21 cellular contexts compared by ENCODE assay signal in the genomic region with DNA sequence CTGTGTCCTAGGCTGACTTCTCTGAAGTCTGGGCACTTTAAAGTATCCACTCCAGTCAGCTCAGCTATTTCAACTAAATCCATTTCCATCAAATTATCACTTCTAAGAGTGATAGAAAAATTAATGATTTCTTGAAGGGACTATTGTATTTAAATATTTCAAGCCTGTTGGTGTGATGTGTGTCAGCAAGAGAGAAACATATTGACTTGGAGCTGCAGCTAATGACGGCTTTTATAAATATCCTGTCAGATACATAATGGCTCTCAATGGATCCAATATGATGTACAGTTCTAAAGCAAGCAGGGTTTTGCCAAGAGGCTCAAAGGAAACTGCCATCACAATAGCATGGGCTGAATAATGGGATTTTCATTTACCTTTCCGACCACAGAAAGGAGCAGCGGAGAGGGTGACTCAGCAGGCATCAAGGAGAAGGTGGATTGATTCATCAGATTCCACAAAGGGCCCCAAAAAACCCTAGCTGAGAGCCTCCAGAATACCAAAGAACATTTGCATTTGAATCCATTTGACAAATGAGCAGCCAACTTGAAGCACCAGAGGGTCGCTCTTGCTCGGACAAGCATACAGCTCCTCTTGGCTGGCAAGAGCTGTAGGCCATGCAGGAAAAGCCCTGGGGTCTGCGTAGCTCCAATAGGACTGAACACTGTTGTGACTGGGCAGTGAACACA.
DNase-seq lines count a peak whose midpoint lies in the region; FAIRE-seq and TF ChIP-seq lines count a peak whose summit lies in the region.
"Had no signal": no experiment of that assay in that cellular context is flagged by ENCODE, and none has a peak within 500 bp of the region (broad histone marks: within the 10 kb centered on the region; RNA-seq: fewer than 3 reads in every experiment).

No MANE protein-coding gene starts in this region.

- H3K4me3 ChIP-seq in bronchial epithelial cell (ENCODE audit: low read depth, low read length) (no peak overlapping the region), mesendoderm (ENCODE audit: low read length) (no peak overlapping the region), Caco-2 (ENCODE audit: low read depth, low read length) (no peak overlapping the region)
- H3K4me3 ChIP-seq: cardiac muscle cell, left lung, testis had no signal

- no peak overlapping the region for H3K23ac ChIP-seq in mesendoderm (ENCODE audit: low read length)

- H3K27ac Mint-ChIP-seq in Caco-2 (ENCODE audit: unreplicated experiment) = no peak overlapping the region
- H3K27ac Mint-ChIP-seq: activated naive CD8-positive, alpha-beta T cell treated with anti-CD3 and anti-CD28 coated beads, Interleukin-2, amount 50 U/mL, for 24 hours; activated T-helper 1 cell treated with anti-CD3 and anti-CD28 coated beads, Interleukin-12 subunit alpha, Interleukin-12 subunit beta, Interleukin-2, Interleukin-4 antibody, amounts not matched to agents 30 ng/mL and 10 ng/mL and 1 ng/mL, durations not matched to agents 14 hours and 24 hours and 36 hours; CD8-positive, alpha-beta T cell; effector memory CD8-positive, alpha-beta T cell; T-helper 17 cell had no signal

- no peaks in the 10 kb centered on the region for H3K9me3 Mint-ChIP-seq in Caco-2 (ENCODE audit: unreplicated experiment)
- H3K9me3 Mint-ChIP-seq: activated naive CD8-positive, alpha-beta T cell treated with anti-CD3 and anti-CD28 coated beads, Interleukin-2, amount 50 U/mL, for 24 hours; activated T-helper 1 cell treated with anti-CD3 and anti-CD28 coated beads, Interleukin-12 subunit alpha, Interleukin-12 subunit beta, Interleukin-2, Interleukin-4 antibody, amounts not matched to agents 30 ng/mL and 10 ng/mL and 1 ng/mL, durations not matched to agents 14 hours and 24 hours and 36 hours; CD8-positive, alpha-beta T cell had no signal

- H2BK120ac ChIP-seq in mesendoderm (ENCODE audit: low read depth, low read length) = no peak overlapping the region

- FAIRE-seq in bronchial epithelial cell (lab: Jason Lieb, UNC) = no peak

- H3K79me1 ChIP-seq in mesendoderm (ENCODE audit: low read length) = no peaks in the 10 kb centered on the region

- H4K8ac ChIP-seq in mesendoderm (ENCODE audit: low read depth, low read length) = peak overlapping the region; percentile 95

- WGBS in mesendoderm (ENCODE audit: extremely low coverage, insufficient coverage, low lambda C conversion rate) = no CpG with 5 or more reads among the region's 6 CpGs

- H3K36me3 Mint-ChIP-seq in Caco-2 (ENCODE audit: insufficient read depth, unreplicated experiment) = no peaks in the 10 kb centered on the region
- H3K36me3 Mint-ChIP-seq: CD8-positive, alpha-beta T cell had no signal

- no peaks in the 10 kb centered on the region for H3K79me2 ChIP-seq in mesendoderm (ENCODE audit: control insufficient read depth, insufficient read depth, low read length)
- H3K79me2 ChIP-seq: parathyroid adenoma had no signal

- no peaks in the 10 kb centered on the region for H3K27me3 ChIP-seq in bronchial epithelial cell (ENCODE audit: control insufficient read depth, insufficient read depth, low read length)
- no peaks in the 10 kb centered on the region for H3K27me3 ChIP-seq in mesendoderm (ENCODE audit: insufficient read depth, low read length, poor library complexity)
- no peaks in the 10 kb centered on the region for H3K27me3 ChIP-seq in Caco-2 (replicated peaks; ENCODE audit: control insufficient read depth, insufficient read depth, low read length)
- H3K27me3 ChIP-seq: cardiac muscle cell, left lung, testis had no signal

- POLR2A ChIA-PET in Caco-2 (lab: Charles Lee) = no interaction called here

- H3K9ac ChIP-seq in ES-I3 (ENCODE audit: low read depth, low read length) = peak overlapping the region; percentile 22; the same call in 1 of the 2 replicates
- H3K9ac ChIP-seq in mesendoderm (ENCODE audit: low read length) = peak overlapping the region; percentile 29
- H3K9ac ChIP-seq: parathyroid adenoma had no signal

- no peak overlapping the region for H3K4ac ChIP-seq in mesendoderm (ENCODE audit: low read depth, low read length)

- H2AK5ac ChIP-seq in mesendoderm (ENCODE audit: low read length) = no peak overlapping the region

- CTCF ChIA-PET in Caco-2 (lab: Charles Lee) = no interaction called here

- H4K5ac ChIP-seq in mesendoderm (ENCODE audit: low read length) = no peak overlapping the region

- H2BK5ac ChIP-seq in mesendoderm (ENCODE audit: low read length) = no peak overlapping the region

- H3K36me3 ChIP-seq in ES-I3 (ENCODE audit: insufficient read depth, low read length) (no peaks in the 10 kb centered on the region), bronchial epithelial cell (ENCODE audit: control insufficient read depth, insufficient read depth, low read length) (no peaks in the 10 kb centered on the region), mesendoderm (ENCODE audit: control insufficient read depth, insufficient read depth, low read length) (no peaks in the 10 kb centered on the region), Caco-2 (ENCODE audit: control insufficient read depth, insufficient read depth, low read length) (no peaks in the 10 kb centered on the region)
- H3K36me3 ChIP-seq: cardiac muscle cell, left lung had no signal

- H3K4me3 Mint-ChIP-seq in Caco-2 (ENCODE audit: unreplicated experiment) = no peak overlapping the region
- H3K4me3 Mint-ChIP-seq: activated naive CD8-positive, alpha-beta T cell treated with anti-CD3 and anti-CD28 coated beads, Interleukin-2, amount 50 U/mL, for 24 hours; activated T-helper 1 cell treated with anti-CD3 and anti-CD28 coated beads, Interleukin-12 subunit alpha, Interleukin-12 subunit beta, Interleukin-2, Interleukin-4 antibody, amounts not matched to agents 30 ng/mL and 10 ng/mL and 1 ng/mL, durations not matched to agents 14 hours and 24 hours and 36 hours; CD8-positive, alpha-beta T cell; effector memory CD8-positive, alpha-beta T cell; T-helper 17 cell had no signal

- peak; percentile 54 for DNase-seq in NCI-H146 (lab: John Stamatoyannopoulos, UW)
- peak; percentile 67 for DNase-seq in bronchial epithelial cell (ENCODE audit: low read depth)
- peak; percentile 69 for DNase-seq in mesendoderm
- DNase-seq in SHP77 treated with DMSO at 0.1 percent for 48 hours (lab: John Stamatoyannopoulos, UW) = no peak
- DNase-seq in activated CD4-positive, alpha-beta T cell treated with anti-CD3 and anti-CD28 coated beads, Interleukin-2, amount 50 U/mL, for 4 hours = no peak
- DNase-seq in posterior vena cava (ENCODE audit: low spot score) = no peak
- no peak for DNase-seq in Caco-2
- DNase-seq: activated naive CD8-positive, alpha-beta T cell treated with anti-CD3 and anti-CD28 coated beads, Interleukin-2, amount 50 U/mL, for 24 hours; CD8-positive, alpha-beta T cell; effector memory CD8-positive, alpha-beta T cell; hypothalamus; KG1; left lung; NCI-H1105 treated with DMSO at 0.1 percent for 48 hours; NCI-H345; T-helper 17 cell; testis had no signal

- no peak for TF ChIP-seq CTCF in bronchial epithelial cell (IDR thresholded peaks at IDR 0.05; ENCODE audit: insufficient read depth, low read length, severe bottlenecking)
- TF ChIP-seq CTCF in Caco-2 (IDR thresholded peaks at IDR 0.05; ENCODE audit: insufficient read depth in 1 of 2, low read depth in 1 of 2, low read length in 1 of 2, severe bottlenecking in 1 of 2, unreplicated experiment in 1 of 2) = no peak

- BruUV-seq in Caco-2 (replicated peaks; lab: Mats Ljungman, UMichigan) = no TSS peak

- H3K4me1 ChIP-seq in ES-I3 (ENCODE audit: insufficient read depth, low read length) (peaks cover 32% of the 10 kb centered on the region), mesendoderm (ENCODE audit: control insufficient read depth, low read depth, low read length) (peaks cover 16% of the 10 kb centered on the region), Caco-2 (peaks cover 13% of the 10 kb centered on the region)
- H3K4me1 ChIP-seq: left lung, parathyroid adenoma, testis had no signal

- H3K4me2 ChIP-seq in mesendoderm (ENCODE audit: low read length) = peak overlapping the region; percentile 41

- H3K27me3 Mint-ChIP-seq in Caco-2 (ENCODE audit: insufficient read depth, unreplicated experiment) = no peaks in the 10 kb centered on the region
- H3K27me3 Mint-ChIP-seq: effector memory CD8-positive, alpha-beta T cell; T-helper 17 cell had no signal

- peak overlapping the region; percentile 9 for H2BK15ac ChIP-seq in mesendoderm (replicated peaks; ENCODE audit: low read depth)

- peak overlapping the region; percentile 76 for H3K56ac ChIP-seq in mesendoderm (ENCODE audit: low read length)

- H3K27ac ChIP-seq in mesendoderm (ENCODE audit: low read depth, low read length) = peak overlapping the region; percentile 97
- H3K27ac ChIP-seq: cardiac muscle cell, left lung, parathyroid adenoma, testis had no signal

- peaks cover 6% of the 10 kb centered on the region for H3K4me1 Mint-ChIP-seq in Caco-2 (ENCODE audit: low read depth, unreplicated experiment)
- H3K4me1 Mint-ChIP-seq: activated naive CD8-positive, alpha-beta T cell treated with anti-CD3 and anti-CD28 coated beads, Interleukin-2, amount 50 U/mL, for 24 hours had no signal

- intact Hi-C loops in posterior vena cava (cut with DNase I) (no loop called here), Caco-2 (cut with micrococcal nuclease; ENCODE audit: unreplicated experiment) (no loop called here)

- H3K9me3 ChIP-seq in ES-I3 (ENCODE audit: control insufficient read depth, insufficient read depth, low read length) = no peaks in the 10 kb centered on the region
- H3K9me3 ChIP-seq in Caco-2 = no peaks in the 10 kb centered on the region
- H3K9me3 ChIP-seq: left lung, testis had no signal

- peak overlapping the region; percentile 81 for H3K18ac ChIP-seq in mesendoderm (ENCODE audit: low read length)

Comparison
In these comparisons a context has a peak if more than half of its experiments do, and no peak if none do; other contexts are left out.
1. DNase-seq: peak in NCI-H146 (single experiment), bronchial epithelial cell (single experiment) and mesendoderm (single experiment); none in SHP77 treated with DMSO at 0.1 percent for 48 hours (single experiment), activated CD4-positive, alpha-beta T cell treated with anti-CD3 and anti-CD28 coated beads, Interleukin-2, amount 50 U/mL, for 4 hours (0 of 2), posterior vena cava (single experiment) and Caco-2 (0 of 2).